ENCODE assay signal across 16 cellular contexts in genomic region chr14:92439551-92440344, GRCh38.
DNase-seq lines count a peak whose midpoint lies in the region; ATAC-seq and TF ChIP-seq lines count a peak whose summit lies in the region.
"Had no signal": no experiment of that assay in that cellular context is flagged by ENCODE, and none has a peak within 500 bp of the region (broad histone marks: within the 10 kb centered on the region; RNA-seq: fewer than 3 reads in every experiment).

No MANE protein-coding gene starts in this region.

- H2BK120ac ChIP-seq in H9 (ENCODE audit: low read depth, low read length, poor library complexity, severe bottlenecking) = no peak overlapping the region

- TF ChIP-seq CTCF in activated CD8-positive, alpha-beta T cell treated with anti-CD3 and anti-CD28 coated beads for 36 hours (IDR thresholded peaks at IDR 0.05) = no peak
- TF ChIP-seq CTCF in SU-DHL-6 (IDR thresholded peaks at IDR 0.05; ENCODE audit: insufficient read depth, low read length, poor library complexity, severe bottlenecking) (no peak), neutrophil (IDR thresholded peaks at IDR 0.05) (no peak), right lobe of liver (IDR thresholded peaks at IDR 0.05) (no peak), H9 (conservative IDR thresholded peaks at IDR 0.05) (no peak)

- no peaks in the 10 kb centered on the region for H3K27me3 Mint-ChIP-seq in activated CD8-positive, alpha-beta T cell treated with anti-CD3 and anti-CD28 coated beads for 36 hours
- H3K27me3 Mint-ChIP-seq in activated CD8-positive, alpha-beta T cell treated with anti-CD3 and anti-CD28 coated beads, Interleukin-2, amount 10 ng/mL, durations not matched to agents 7 days and 5 days (ENCODE audit: low read depth) = peaks cover 11% of the 10 kb centered on the region
- peaks cover 5% of the 10 kb centered on the region for H3K27me3 Mint-ChIP-seq in H9 (ENCODE audit: low read depth)

- peak overlapping the region; percentile 80 for H3K27ac Mint-ChIP-seq in activated CD8-positive, alpha-beta T cell treated with anti-CD3 and anti-CD28 coated beads for 36 hours
- H3K27ac Mint-ChIP-seq in activated CD8-positive, alpha-beta T cell treated with anti-CD3 and anti-CD28 coated beads, Interleukin-2, amount 10 ng/mL, durations not matched to agents 7 days and 5 days = no peak overlapping the region
- H3K27ac Mint-ChIP-seq in H9 = no peak overlapping the region
- H3K27ac Mint-ChIP-seq: activated T-cell treated with anti-CD3 and anti-CD28 coated beads, Interleukin-2, amount 50 U/mL, for 72 hours; HFFc6; nephron had no signal

- H4K5ac ChIP-seq in H9 (ENCODE audit: insufficient read length, low read depth, low read length) = no peak overlapping the region

- no peak overlapping the region for H4K8ac ChIP-seq in H9 (replicated peaks; ENCODE audit: insufficient read length, low read depth, low read length)

- no peaks in the 10 kb centered on the region for H3K27me3 ChIP-seq in SU-DHL-6 (ENCODE audit: low read length)
- H3K27me3 ChIP-seq in neutrophil = no peaks in the 10 kb centered on the region
- no peaks in the 10 kb centered on the region for H3K27me3 ChIP-seq in right lobe of liver
- no peaks in the 10 kb centered on the region for H3K27me3 ChIP-seq in H9 (ENCODE audit: insufficient read depth, low read length)

- H2BK15ac ChIP-seq in H9 (ENCODE audit: low read depth, low read length) = no peak overlapping the region

- no peak overlapping the region for H3K4me3 ChIP-seq in SU-DHL-6 (ENCODE audit: insufficient read depth, low read length, poor library complexity, severe bottlenecking)
- H3K4me3 ChIP-seq in neutrophil (ENCODE audit: low read depth in 1 of 2, low read length in 1 of 2) = no peak overlapping the region
- H3K4me3 ChIP-seq in right lobe of liver = no peak overlapping the region
- H3K4me3 ChIP-seq: lung had no signal

- 31% methylated on average over 3 of the region's 12 CpGs for WGBS in right lobe of liver (ENCODE audit: insufficient coverage, low coverage, low lambda C conversion rate, missing lambda C conversion rate)
- no CpG with 5 or more reads among the region's 12 CpGs for WGBS in H9 (ENCODE audit: extremely low coverage, insufficient read length, low lambda C conversion rate)

- no peak overlapping the region for H3K56ac ChIP-seq in H9 (ENCODE audit: insufficient read length, low read depth, low read length)

- no peak overlapping the region for H2BK5ac ChIP-seq in H9 (ENCODE audit: insufficient read length, low read length)

- no peaks in the 10 kb centered on the region for H3K36me3 Mint-ChIP-seq in activated CD8-positive, alpha-beta T cell treated with anti-CD3 and anti-CD28 coated beads for 36 hours (ENCODE audit: low read depth)
- H3K36me3 Mint-ChIP-seq in activated CD8-positive, alpha-beta T cell treated with anti-CD3 and anti-CD28 coated beads, Interleukin-2, amount 10 ng/mL, durations not matched to agents 7 days and 5 days (ENCODE audit: low read depth) = no peaks in the 10 kb centered on the region
- no peaks in the 10 kb centered on the region for H3K36me3 Mint-ChIP-seq in H9 (ENCODE audit: insufficient read depth in 1 of 3, low read depth in 3 of 3)
- H3K36me3 Mint-ChIP-seq: activated naive CD8-positive, alpha-beta T cell treated with anti-CD3 and anti-CD28 coated beads, Interleukin-2, amount 10 ng/mL, durations not matched to agents 7 days and 5 days had no signal

- H3K9ac ChIP-seq in SU-DHL-6 (ENCODE audit: low read length) (no peak overlapping the region), H9 (ENCODE audit: extremely low read depth, insufficient read length, low read length) (no peak overlapping the region)

- H3K9me2 ChIP-seq in SU-DHL-6 (replicated peaks; ENCODE audit: insufficient read depth, low read length) = no peaks in the 10 kb centered on the region

- H3T11ph ChIP-seq in H9 (ENCODE audit: low read length) = no peak overlapping the region

- peaks cover 35 to 39% of the 10 kb centered on the region in 2 experiments for H3K4me1 ChIP-seq in neutrophil (ENCODE audit: control insufficient read depth in 1 of 2, insufficient read depth in 1 of 2, low read depth in 1 of 2, low read length in 1 of 2)
- H3K4me1 ChIP-seq in right lobe of liver = no peaks in the 10 kb centered on the region
- no peaks in the 10 kb centered on the region for H3K4me1 ChIP-seq in H9 (ENCODE audit: insufficient read depth, low read length)

- H3K23ac ChIP-seq in H9 (ENCODE audit: insufficient read length, low read depth, low read length) = no peak overlapping the region

- DNase-seq in activated CD8-positive, alpha-beta T cell treated with anti-CD3 and anti-CD28 coated beads for 36 hours = peak; percentile 60
- DNase-seq in activated CD8-positive, alpha-beta T cell treated with anti-CD3 and anti-CD28 coated beads, Interleukin-2, amount 10 ng/mL, durations not matched to agents 7 days and 5 days = no peak
- DNase-seq in NCI-H2029 (lab: John Stamatoyannopoulos, UW) = peak; percentile 90
- DNase-seq in right lobe of liver = no peak
- no peak for DNase-seq in H9
- DNase-seq: activated CD4-positive, alpha-beta T cell treated with anti-CD3 and anti-CD28 coated beads, Interleukin-2, amount 50 U/mL, for 4 hours; activated naive CD8-positive, alpha-beta T cell treated with anti-CD3 and anti-CD28 coated beads, Interleukin-2, amount 10 ng/mL, durations not matched to agents 7 days and 5 days; activated T-cell treated with anti-CD3 and anti-CD28 coated beads, Interleukin-2, amount 50 U/mL, for 72 hours; GF-D8; HFFc6 had no signal

- H3K4me2 ChIP-seq in SU-DHL-6 (ENCODE audit: low read depth, low read length, poor library complexity, severe bottlenecking) (peak overlapping the region; percentile 30), H9 (ENCODE audit: insufficient read depth, insufficient read length, low read length) (no peak overlapping the region)

- no peak overlapping the region for H2AK5ac ChIP-seq in H9 (ENCODE audit: insufficient read length, low read length)

- no peaks in the 10 kb centered on the region for H3K9me3 Mint-ChIP-seq in activated CD8-positive, alpha-beta T cell treated with anti-CD3 and anti-CD28 coated beads for 36 hours
- H3K9me3 Mint-ChIP-seq in activated CD8-positive, alpha-beta T cell treated with anti-CD3 and anti-CD28 coated beads, Interleukin-2, amount 10 ng/mL, durations not matched to agents 7 days and 5 days (ENCODE audit: insufficient read depth) = no peaks in the 10 kb centered on the region
- H3K9me3 Mint-ChIP-seq in H9 = peaks cover 0 to 3% of the 10 kb centered on the region in 2 experiments; a peak in 1 of 5 replicates
- H3K9me3 Mint-ChIP-seq: HFFc6 had no signal

- H3K9me3 ChIP-seq in SU-DHL-6 (ENCODE audit: insufficient read depth, low read length) = no peaks in the 10 kb centered on the region; the same call in 1 of the 2 replicates
- no peaks in the 10 kb centered on the region for H3K9me3 ChIP-seq in neutrophil
- H3K9me3 ChIP-seq in right lobe of liver = no peaks in the 10 kb centered on the region
- H3K9me3 ChIP-seq in H9 (ENCODE audit: control insufficient read depth, low read depth, low read length) = no peaks in the 10 kb centered on the region

- intact Hi-C loops in activated CD8-positive, alpha-beta T cell treated with anti-CD3 and anti-CD28 coated beads for 36 hours (cut with micrococcal nuclease) = no loop called here
- intact Hi-C loops in right lobe of liver (cut with DNase I) = no loop called here

- no peaks in the 10 kb centered on the region for H4K20me1 ChIP-seq in SU-DHL-6 (ENCODE audit: low read depth, low read length)
- H4K20me1 ChIP-seq in H9 (ENCODE audit: control insufficient read depth, insufficient read depth, insufficient read length) = no peaks in the 10 kb centered on the region

- H3K4me1 Mint-ChIP-seq in activated CD8-positive, alpha-beta T cell treated with anti-CD3 and anti-CD28 coated beads for 36 hours (ENCODE audit: low read depth) = peaks cover 32% of the 10 kb centered on the region
- H3K4me1 Mint-ChIP-seq in activated CD8-positive, alpha-beta T cell treated with anti-CD3 and anti-CD28 coated beads, Interleukin-2, amount 10 ng/mL, durations not matched to agents 7 days and 5 days (ENCODE audit: low read depth) = peaks cover 9% of the 10 kb centered on the region
- H3K4me1 Mint-ChIP-seq in H9 = no peaks in the 10 kb centered on the region

- H3K36me3 ChIP-seq in SU-DHL-6 (ENCODE audit: low read length) = no peaks in the 10 kb centered on the region
- H3K36me3 ChIP-seq in neutrophil = no peaks in the 10 kb centered on the region
- no peaks in the 10 kb centered on the region for H3K36me3 ChIP-seq in right lobe of liver

- ATAC-seq in activated CD8-positive, alpha-beta T cell treated with anti-CD3 and anti-CD28 coated beads for 36 hours = peak; percentile 72
- ATAC-seq in activated CD8-positive, alpha-beta T cell treated with anti-CD3 and anti-CD28 coated beads, Interleukin-2, amount 10 ng/mL, durations not matched to agents 7 days and 5 days = no peak
- no peak for ATAC-seq in HG03196 (IDR thresholded peaks at IDR 0.05; ENCODE audit: unreplicated experiment)
- ATAC-seq in right lobe of liver = no peak
- ATAC-seq: activated T-cell treated with anti-CD3 and anti-CD28 coated beads, Interleukin-2, amount 50 U/mL, for 72 hours; esophagus mucosa had no signal

- no peak overlapping the region for H2BK20ac ChIP-seq in H9 (ENCODE audit: low read depth, low read length, poor library complexity, severe bottlenecking)

- no peak overlapping the region for H3K4me3 Mint-ChIP-seq in activated CD8-positive, alpha-beta T cell treated with anti-CD3 and anti-CD28 coated beads for 36 hours
- no peak overlapping the region for H3K4me3 Mint-ChIP-seq in activated CD8-positive, alpha-beta T cell treated with anti-CD3 and anti-CD28 coated beads, Interleukin-2, amount 10 ng/mL, durations not matched to agents 7 days and 5 days
- H3K4me3 Mint-ChIP-seq in H9 = no peak overlapping the region
- H3K4me3 Mint-ChIP-seq: activated naive CD8-positive, alpha-beta T cell treated with anti-CD3 and anti-CD28 coated beads, Interleukin-2, amount 10 ng/mL, durations not matched to agents 7 days and 5 days; activated T-cell treated with anti-CD3 and anti-CD28 coated beads, Interleukin-2, amount 50 U/mL, for 72 hours; HFFc6; nephron had no signal

- H3K23me2 ChIP-seq in H9 (ENCODE audit: insufficient read length, low read depth, low read length, poor library complexity, severe bottlenecking) = no peaks in the 10 kb centered on the region

- no peak overlapping the region for H4K91ac ChIP-seq in H9 (ENCODE audit: insufficient read length, low read depth, low read length)

- H3K79me2 ChIP-seq in SU-DHL-6 (ENCODE audit: insufficient read depth, low read length) = no peaks in the 10 kb centered on the region
- H3K79me2 ChIP-seq in H9 (ENCODE audit: insufficient read depth, low read length) = no peaks in the 10 kb centered on the region

- H2AFZ ChIP-seq in SU-DHL-6 (ENCODE audit: low read depth, low read length, severe bottlenecking) (no peak overlapping the region), H9 (ENCODE audit: low read length) (no peak overlapping the region)

- no peak overlapping the region for H3K14ac ChIP-seq in H9 (ENCODE audit: insufficient read depth, low read length)

- no peak overlapping the region for H3K27ac ChIP-seq in SU-DHL-6 (ENCODE audit: low read depth, low read length)
- peak overlapping the region; percentile 46 for H3K27ac ChIP-seq in neutrophil
- no peak overlapping the region for H3K27ac ChIP-seq in right lobe of liver
- H3K27ac ChIP-seq in H9 (ENCODE audit: insufficient read length, low read depth, low read length) = no peak overlapping the region

- POLR2A ChIA-PET in activated CD8-positive, alpha-beta T cell treated with anti-CD3 and anti-CD28 coated beads for 36 hours (lab: Charles Lee) = interaction anchor here (1.0 kb wide), 1 partner anchor 15 kb away, joined by 3 read pairs; no protein-coding TSS in a partner anchor
- POLR2A ChIA-PET in activated CD8-positive, alpha-beta T cell treated with anti-CD3 and anti-CD28 coated beads, Interleukin-2, amount 10 ng/mL, durations not matched to agents 7 days and 5 days (lab: Charles Lee) = no interaction called here

- H3K79me1 ChIP-seq in H9 (ENCODE audit: insufficient read depth, low read depth, low read length, poor library complexity, severe bottlenecking) = no peaks in the 10 kb centered on the region

- H3K4ac ChIP-seq in H9 (ENCODE audit: low read depth, low read length) = no peak overlapping the region

- TF ChIP-seq POLR2A in right lobe of liver (IDR thresholded peaks at IDR 0.05) = no peak

- no peaks in the 10 kb centered on the region for H3F3A ChIP-seq in SU-DHL-6 (ENCODE audit: insufficient read depth)

- H3K18ac ChIP-seq in H9 (ENCODE audit: insufficient read length, low read depth, low read length) = no peak overlapping the region

- CTCF ChIA-PET in activated CD8-positive, alpha-beta T cell treated with anti-CD3 and anti-CD28 coated beads for 36 hours (lab: Charles Lee) = no interaction called here
- CTCF ChIA-PET in activated CD8-positive, alpha-beta T cell treated with anti-CD3 and anti-CD28 coated beads, Interleukin-2, amount 10 ng/mL, durations not matched to agents 7 days and 5 days (lab: Charles Lee) = no interaction called here

- H2BK12ac ChIP-seq in H9 (ENCODE audit: insufficient read length, low read depth, low read length) = no peak overlapping the region

Comparison
In these comparisons a context has a peak if more than half of its experiments do, and no peak if none do; other contexts are left out.
1. DNase-seq: peak in activated CD8-positive, alpha-beta T cell treated with anti-CD3 and anti-CD28 coated beads for 36 hours (single experiment) and NCI-H2029 (single experiment); none in activated CD8-positive, alpha-beta T cell treated with anti-CD3 and anti-CD28 coated beads, Interleukin-2, amount 10 ng/mL, durations not matched to agents 7 days and 5 days (single experiment), right lobe of liver (0 of 3) and H9 (single experiment).